Comparison of ENCODE assay signal across 3 cellular contexts in genomic region chr12:62009445-62009844, GRCh38.
TF ChIP-seq lines count a peak whose summit lies in the region.

No MANE protein-coding gene starts in this region.

TF ChIP-seq in HepG2, 621 proteins besides CTCF, POLR2A, EP300 and RAD21 (continued from another document):
- TF ChIP-seq TIGD3 (CRISPR knock-in tag; IDR thresholded peaks at IDR 0.05; ENCODE audit: borderline replicate concordance) (no peak), ZNF253 (CRISPR knock-in tag; IDR thresholded peaks at IDR 0.05; ENCODE audit: borderline replicate concordance) (no peak), ZNF761 (CRISPR knock-in tag; conservative IDR thresholded peaks at IDR 0.05) (no peak), SP5 (CRISPR knock-in tag; IDR thresholded peaks at IDR 0.05; ENCODE audit: borderline replicate concordance, low read depth) (no peak), ZBTB14 (CRISPR knock-in tag; IDR thresholded peaks at IDR 0.05) (no peak), ELF3 (CRISPR knock-in tag; IDR thresholded peaks at IDR 0.05) (no peak), ATF7 (IDR thresholded peaks at IDR 0.05) (peak; percentile 93), ATF7 (CRISPR knock-in tag; IDR thresholded peaks at IDR 0.05) (no peak), CC2D1A (CRISPR knock-in tag; IDR thresholded peaks at IDR 0.05) (no peak), DR1 (CRISPR knock-in tag; IDR thresholded peaks at IDR 0.05) (no peak), ZNF75D (CRISPR knock-in tag; IDR thresholded peaks at IDR 0.05; ENCODE audit: borderline replicate concordance) (no peak), ZSCAN21 (CRISPR knock-in tag; IDR thresholded peaks at IDR 0.05; ENCODE audit: borderline replicate concordance) (no peak), FOXO1 (CRISPR knock-in tag; IDR thresholded peaks at IDR 0.05) (no peak), PRDM15 (CRISPR knock-in tag; IDR thresholded peaks at IDR 0.05) (no peak)

TF ChIP-seq in HEK293, 187 proteins besides CTCF, POLR2A, EP300 and RAD21:
- TF ChIP-seq ATF2 (tag by site-specific recombination; IDR thresholded peaks at IDR 0.05; ENCODE audit: low read depth): peak; percentile 42; the same call in 1 of the 2 replicates
- TF ChIP-seq ZNF37A (tag by site-specific recombination; IDR thresholded peaks at IDR 0.05): no peak
- no peak for TF ChIP-seq ZNF677 (tag by site-specific recombination; IDR thresholded peaks at IDR 0.05)
- TF ChIP-seq ELK4 (IDR thresholded peaks at IDR 0.05; ENCODE audit: borderline replicate concordance, low read depth, low read length): no peak

TF ChIP-seq in K562, 482 proteins besides CTCF, POLR2A, EP300 and RAD21 (continued from another document):
- TF ChIP-seq ATF3 (IDR thresholded peaks at IDR 0.05) (0 out of 2 replicates have a peak, but pooled peaks have one; percentile 12), ATF3 (CRISPR knock-in tag; conservative IDR thresholded peaks at IDR 0.05) (no peak)
